Comparison of ENCODE assay signal across 15 cellular contexts in genomic region chr7:16599860-16600259, GRCh38.
"Had no signal": no experiment of that assay in that cellular context is flagged by ENCODE, and none has a peak within 500 bp of the region (broad histone marks: within the 10 kb centered on the region; RNA-seq: fewer than 3 reads in every experiment).

No MANE protein-coding gene starts in this region.

- DNase-seq: activated B cell treated with CpG ODN at 0.5 μM for 24 hours; activated CD4-positive, alpha-beta T cell treated with anti-CD3 and anti-CD28 coated beads for 48 hours; activated CD8-positive, alpha-beta memory T cell treated with anti-CD3 and anti-CD28 coated beads, Interleukin-2, amount 50 U/mL, for 4 hours; activated CD8-positive, alpha-beta T cell treated with anti-CD3 and anti-CD28 coated beads, Interleukin-2, amount 10 ng/mL, durations not matched to agents 7 days and 5 days; activated effector memory CD4-positive, alpha-beta T cell treated with anti-CD3 and anti-CD28 coated beads, Interleukin-2, amount 50 U/mL, for 16 hours; activated T-cell treated with anti-CD3 and anti-CD28 coated beads, Interleukin-2, amount 50 U/mL, for 48 hours; central memory CD4-positive, alpha-beta T cell; foreskin keratinocyte; left cardiac atrium; naive thymus-derived CD4-positive, alpha-beta T cell; ovary; right lobe of liver; T-helper 2 cell had no signal

- H3K9me3 Mint-ChIP-seq: activated B cell treated with CpG ODN at 0.5 μM for 24 hours; activated naive CD4-positive, alpha-beta T cell treated with anti-CD3 and anti-CD28 coated beads, Interleukin-2, amount 50 U/mL, for 72 hours; naive thymus-derived CD4-positive, alpha-beta T cell; stimulated activated naive CD8-positive, alpha-beta T cell treated with anti-CD3 and anti-CD28 coated beads, Interleukin-15, Interleukin-2, amounts not matched to agents 100 ng/mL and 50 ng/mL, for 24 hours had no signal

- H3K27me3 Mint-ChIP-seq: activated B cell treated with CpG ODN at 0.5 μM for 24 hours; naive thymus-derived CD4-positive, alpha-beta T cell; stimulated activated naive CD8-positive, alpha-beta T cell treated with anti-CD3 and anti-CD28 coated beads, Interleukin-15, Interleukin-2, amounts not matched to agents 100 ng/mL and 50 ng/mL, for 24 hours had no signal

- H3K4me1 Mint-ChIP-seq: activated B cell treated with CpG ODN at 0.5 μM for 24 hours; naive thymus-derived CD4-positive, alpha-beta T cell had no signal

- ATAC-seq: activated CD8-positive, alpha-beta T cell treated with anti-CD3 and anti-CD28 coated beads, Interleukin-2, amount 10 ng/mL, durations not matched to agents 7 days and 5 days; activated naive CD4-positive, alpha-beta T cell treated with anti-CD3 and anti-CD28 coated beads, Interleukin-2, amount 50 U/mL, for 72 hours; foreskin keratinocyte; left cardiac atrium; naive thymus-derived CD4-positive, alpha-beta T cell; right lobe of liver had no signal

- H3K27ac Mint-ChIP-seq: activated B cell treated with CpG ODN at 0.5 μM for 24 hours; activated CD8-positive, alpha-beta T cell treated with anti-CD3 and anti-CD28 coated beads, Interleukin-2, amount 10 ng/mL, durations not matched to agents 7 days and 5 days; activated naive CD4-positive, alpha-beta T cell treated with anti-CD3 and anti-CD28 coated beads, Interleukin-2, amount 50 U/mL, for 72 hours; naive thymus-derived CD4-positive, alpha-beta T cell; stimulated activated naive CD8-positive, alpha-beta T cell treated with anti-CD3 and anti-CD28 coated beads, Interleukin-15, Interleukin-2, amounts not matched to agents 100 ng/mL and 50 ng/mL, for 24 hours had no signal

- H3K4me3 Mint-ChIP-seq: activated B cell treated with CpG ODN at 0.5 μM for 24 hours; activated CD8-positive, alpha-beta T cell treated with anti-CD3 and anti-CD28 coated beads, Interleukin-2, amount 10 ng/mL, durations not matched to agents 7 days and 5 days; naive thymus-derived CD4-positive, alpha-beta T cell; stimulated activated naive CD8-positive, alpha-beta T cell treated with anti-CD3 and anti-CD28 coated beads, Interleukin-15, Interleukin-2, amounts not matched to agents 100 ng/mL and 50 ng/mL, for 24 hours had no signal
